In the genomic region with DNA sequence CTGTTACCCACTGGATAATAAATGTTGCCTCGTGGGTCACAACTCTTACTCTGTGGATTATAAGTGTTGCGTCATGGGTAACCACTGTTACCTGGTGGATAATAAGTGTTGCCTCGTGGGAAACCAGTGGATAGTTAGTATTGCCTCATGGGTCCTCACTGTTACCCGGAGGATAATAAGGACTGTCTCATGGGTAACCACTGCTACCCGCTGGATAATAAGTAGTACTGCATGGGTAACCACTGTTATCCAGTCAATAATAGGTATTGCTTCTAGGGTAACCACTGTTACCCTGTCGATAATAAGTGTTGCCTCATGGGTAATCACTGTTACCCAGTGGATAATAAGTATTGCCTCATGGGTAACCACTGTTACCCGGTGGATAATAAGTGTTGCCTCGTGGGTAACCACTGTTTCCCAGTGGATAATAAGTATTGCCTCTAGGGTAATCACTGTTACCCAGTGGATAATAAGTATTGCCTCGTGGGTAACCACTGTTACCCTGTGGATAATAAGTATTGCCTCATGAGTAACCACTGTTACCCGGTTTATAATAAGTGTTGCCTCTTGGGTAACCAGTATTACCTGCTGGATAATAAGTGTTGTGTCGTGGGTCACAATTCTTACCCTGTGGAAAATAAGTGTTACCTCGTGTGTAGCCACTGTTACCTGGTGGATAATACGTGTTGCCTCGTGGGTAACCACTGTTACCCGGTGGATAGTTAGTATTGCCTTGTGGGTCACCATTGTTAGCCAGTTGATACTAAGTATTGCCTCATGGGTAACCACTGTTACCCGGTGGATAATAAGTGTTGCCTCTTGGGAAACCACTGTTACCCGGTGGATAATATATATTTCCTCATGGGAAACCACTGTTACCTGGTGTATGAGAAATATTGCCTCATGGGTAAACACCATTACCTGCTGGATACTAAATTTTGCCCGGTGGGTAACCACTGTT, we compare ENCODE assay signal across 1 cellular context.
TF ChIP-seq lines count a peak whose summit lies in the region.

No MANE protein-coding gene starts in this region.

TF ChIP-seq in GM23338, 12 proteins besides CTCF, POLR2A, EP300 and RAD21 (continued from another document):
- TF ChIP-seq, protein P1, sequence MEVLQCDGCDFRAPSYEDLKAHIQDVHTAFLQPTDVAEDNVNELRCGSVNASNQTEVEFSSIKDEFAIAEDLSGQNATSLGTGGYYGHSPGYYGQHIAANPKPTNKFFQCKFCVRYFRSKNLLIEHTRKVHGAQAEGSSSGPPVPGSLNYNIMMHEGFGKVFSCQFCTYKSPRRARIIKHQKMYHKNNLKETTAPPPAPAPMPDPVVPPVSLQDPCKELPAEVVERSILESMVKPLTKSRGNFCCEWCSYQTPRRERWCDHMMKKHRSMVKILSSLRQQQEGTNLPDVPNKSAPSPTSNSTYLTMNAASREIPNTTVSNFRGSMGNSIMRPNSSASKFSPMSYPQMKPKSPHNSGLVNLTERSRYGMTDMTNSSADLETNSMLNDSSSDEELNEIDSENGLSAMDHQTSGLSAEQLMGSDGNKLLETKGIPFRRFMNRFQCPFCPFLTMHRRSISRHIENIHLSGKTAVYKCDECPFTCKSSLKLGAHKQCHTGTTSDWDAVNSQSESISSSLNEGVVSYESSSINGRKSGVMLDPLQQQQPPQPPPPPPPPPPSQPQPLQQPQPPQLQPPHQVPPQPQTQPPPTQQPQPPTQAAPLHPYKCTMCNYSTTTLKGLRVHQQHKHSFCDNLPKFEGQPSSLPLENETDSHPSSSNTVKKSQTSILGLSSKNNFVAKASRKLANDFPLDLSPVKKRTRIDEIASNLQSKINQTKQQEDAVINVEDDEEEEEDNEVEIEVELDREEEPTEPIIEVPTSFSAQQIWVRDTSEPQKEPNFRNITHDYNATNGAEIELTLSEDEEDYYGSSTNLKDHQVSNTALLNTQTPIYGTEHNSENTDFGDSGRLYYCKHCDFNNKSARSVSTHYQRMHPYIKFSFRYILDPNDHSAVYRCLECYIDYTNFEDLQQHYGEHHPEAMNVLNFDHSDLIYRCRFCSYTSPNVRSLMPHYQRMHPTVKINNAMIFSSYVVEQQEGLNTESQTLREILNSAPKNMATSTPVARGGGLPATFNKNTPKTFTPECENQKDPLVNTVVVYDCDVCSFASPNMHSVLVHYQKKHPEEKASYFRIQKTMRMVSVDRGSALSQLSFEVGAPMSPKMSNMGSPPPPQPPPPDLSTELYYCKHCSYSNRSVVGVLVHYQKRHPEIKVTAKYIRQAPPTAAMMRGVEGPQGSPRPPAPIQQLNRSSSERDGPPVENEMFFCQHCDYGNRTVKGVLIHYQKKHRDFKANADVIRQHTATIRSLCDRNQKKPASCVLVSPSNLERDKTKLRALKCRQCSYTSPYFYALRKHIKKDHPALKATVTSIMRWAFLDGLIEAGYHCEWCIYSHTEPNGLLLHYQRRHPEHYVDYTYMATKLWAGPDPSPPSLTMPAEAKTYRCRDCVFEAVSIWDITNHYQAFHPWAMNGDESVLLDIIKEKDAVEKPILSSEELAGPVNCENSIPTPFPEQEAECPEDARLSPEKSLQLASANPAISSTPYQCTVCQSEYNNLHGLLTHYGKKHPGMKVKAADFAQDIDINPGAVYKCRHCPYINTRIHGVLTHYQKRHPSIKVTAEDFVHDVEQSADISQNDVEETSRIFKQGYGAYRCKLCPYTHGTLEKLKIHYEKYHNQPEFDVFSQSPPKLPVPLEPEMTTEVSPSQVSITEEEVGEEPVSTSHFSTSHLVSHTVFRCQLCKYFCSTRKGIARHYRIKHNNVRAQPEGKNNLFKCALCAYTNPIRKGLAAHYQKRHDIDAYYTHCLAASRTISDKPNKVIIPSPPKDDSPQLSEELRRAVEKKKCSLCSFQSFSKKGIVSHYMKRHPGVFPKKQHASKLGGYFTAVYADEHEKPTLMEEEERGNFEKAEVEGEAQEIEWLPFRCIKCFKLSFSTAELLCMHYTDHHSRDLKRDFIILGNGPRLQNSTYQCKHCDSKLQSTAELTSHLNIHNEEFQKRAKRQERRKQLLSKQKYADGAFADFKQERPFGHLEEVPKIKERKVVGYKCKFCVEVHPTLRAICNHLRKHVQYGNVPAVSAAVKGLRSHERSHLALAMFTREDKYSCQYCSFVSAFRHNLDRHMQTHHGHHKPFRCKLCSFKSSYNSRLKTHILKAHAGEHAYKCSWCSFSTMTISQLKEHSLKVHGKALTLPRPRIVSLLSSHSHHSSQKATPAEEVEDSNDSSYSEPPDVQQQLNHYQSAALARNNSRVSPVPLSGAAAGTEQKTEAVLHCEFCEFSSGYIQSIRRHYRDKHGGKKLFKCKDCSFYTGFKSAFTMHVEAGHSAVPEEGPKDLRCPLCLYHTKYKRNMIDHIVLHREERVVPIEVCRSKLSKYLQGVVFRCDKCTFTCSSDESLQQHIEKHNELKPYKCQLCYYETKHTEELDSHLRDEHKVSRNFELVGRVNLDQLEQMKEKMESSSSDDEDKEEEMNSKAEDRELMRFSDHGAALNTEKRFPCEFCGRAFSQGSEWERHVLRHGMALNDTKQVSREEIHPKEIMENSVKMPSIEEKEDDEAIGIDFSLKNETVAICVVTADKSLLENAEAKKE (CRISPR knock-in tag; IDR thresholded peaks at IDR 0.05): no peak
- TF ChIP-seq CREB1 (CRISPR knock-in tag; IDR thresholded peaks at IDR 0.05; ENCODE audit: low read depth) (no peak), STAT1 (IDR thresholded peaks at IDR 0.05; ENCODE audit: unreplicated experiment) (no peak), ZNF331 (CRISPR knock-in tag; IDR thresholded peaks at IDR 0.05; ENCODE audit: low read depth) (no peak), ETS1 (IDR thresholded peaks at IDR 0.05) (no peak), EZH2phosphoT487 (IDR thresholded peaks at IDR 0.05; ENCODE audit: unreplicated experiment) (no peak), EZH2 (IDR thresholded peaks at IDR 0.05; ENCODE audit: low read depth, unreplicated experiment) (no peak), JUNB (IDR thresholded peaks at IDR 0.05; ENCODE audit: unreplicated experiment) (no peak), REST (IDR thresholded peaks at IDR 0.05; ENCODE audit: unreplicated experiment) (no peak)
